1 cellular context compared by ENCODE assay signal in genomic region chr2:96265840-96266569, GRCh38.
TF ChIP-seq lines count a peak whose summit lies in the region.

TSS of gene CIAO1 (plus strand) at chr2:96266225. CDS start at chr2:96266351, 126 bp downstream.
TSS of gene TMEM127 (minus strand) at chr2:96265997. CDS start at chr2:96265381, 616 bp downstream.

TF ChIP-seq in HepG2, 621 proteins besides CTCF, POLR2A, EP300 and RAD21 (continued from another document and continues in another):
- peak; percentile 96 for TF ChIP-seq ZNF414 (CRISPR knock-in tag; IDR thresholded peaks at IDR 0.05)
- TF ChIP-seq ERF (CRISPR knock-in tag; IDR thresholded peaks at IDR 0.05), result peak; percentile 94
- TF ChIP-seq ZNF101 (CRISPR knock-in tag; IDR thresholded peaks at IDR 0.05; ENCODE audit: borderline replicate concordance, low read depth), result peak; percentile 92; the same call in 1 of the 2 replicates
- peak; percentile 92 for TF ChIP-seq KLF12 (CRISPR knock-in tag; IDR thresholded peaks at IDR 0.05; ENCODE audit: borderline replicate concordance)
- TF ChIP-seq KIAA2018 (CRISPR knock-in tag; IDR thresholded peaks at IDR 0.05; ENCODE audit: borderline replicate concordance), result peak; percentile 99
- TF ChIP-seq EED (CRISPR knock-in tag; IDR thresholded peaks at IDR 0.05), result 0 out of 2 replicates have a peak, but pooled peaks have one; percentile 51
- TF ChIP-seq RFXAP (CRISPR knock-in tag; IDR thresholded peaks at IDR 0.05; ENCODE audit: borderline replicate concordance), result peak; percentile 20; the same call in 1 of the 2 replicates
- no peak for TF ChIP-seq ATF6 (CRISPR knock-in tag; conservative IDR thresholded peaks at IDR 0.05)
- 0 out of 2 replicates have a peak, but pooled peaks have one; percentile 45 for TF ChIP-seq ZNF138 (CRISPR knock-in tag; IDR thresholded peaks at IDR 0.05; ENCODE audit: low read depth)
- no peak for TF ChIP-seq ZNF558 (CRISPR knock-in tag; IDR thresholded peaks at IDR 0.05; ENCODE audit: borderline replicate concordance)
- TF ChIP-seq LBX2 (CRISPR knock-in tag; IDR thresholded peaks at IDR 0.05; ENCODE audit: borderline replicate concordance), result peak; percentile 91
- TF ChIP-seq KMT2A (CRISPR knock-in tag; IDR thresholded peaks at IDR 0.05), result peak; percentile 88; the same call in 1 of the 2 replicates
- TF ChIP-seq YEATS4 (CRISPR knock-in tag; IDR thresholded peaks at IDR 0.05; ENCODE audit: borderline replicate concordance), result peak; percentile 98
- peak; percentile 88 for TF ChIP-seq ZBTB7A (CRISPR knock-in tag; IDR thresholded peaks at IDR 0.05)
- no peak; the same call in 1 of the 2 replicates for TF ChIP-seq ZNF839 (CRISPR knock-in tag; IDR thresholded peaks at IDR 0.05; ENCODE audit: borderline replicate concordance)
- no peak for TF ChIP-seq PTBP1 (IDR thresholded peaks at IDR 0.05; ENCODE audit: low read depth, low read length, poor library complexity, severe bottlenecking)
- TF ChIP-seq NKX3-1 (CRISPR knock-in tag; IDR thresholded peaks at IDR 0.05), result no peak; the same call in 1 of the 2 replicates
- peak; percentile 66; the same call in 1 of the 2 replicates for TF ChIP-seq PRMT3 (CRISPR knock-in tag; IDR thresholded peaks at IDR 0.05; ENCODE audit: borderline replicate concordance, low read depth)
- TF ChIP-seq HHEX (CRISPR knock-in tag; IDR thresholded peaks at IDR 0.05), result 0 out of 2 replicates have a peak, but pooled peaks have one; percentile 26
- TF ChIP-seq SOX6 (IDR thresholded peaks at IDR 0.05), result no peak
- peak; percentile 88 for TF ChIP-seq SOX6 (CRISPR knock-in tag; IDR thresholded peaks at IDR 0.05)
- TF ChIP-seq ZNF784 (CRISPR knock-in tag; IDR thresholded peaks at IDR 0.05; ENCODE audit: borderline replicate concordance), result peak; percentile 92
- TF ChIP-seq ZNF674 (CRISPR knock-in tag; IDR thresholded peaks at IDR 0.05; ENCODE audit: low read depth), result 0 out of 2 replicates have a peak, but pooled peaks have one; percentile 13
- peak; percentile 83 for TF ChIP-seq ZNF792 (CRISPR knock-in tag; IDR thresholded peaks at IDR 0.05)
- peak; percentile 82; the same call in 1 of the 2 replicates for TF ChIP-seq ZHX1 (CRISPR knock-in tag; IDR thresholded peaks at IDR 0.05; ENCODE audit: low read depth)
- TF ChIP-seq GATA4 (IDR thresholded peaks at IDR 0.05; ENCODE audit: borderline replicate concordance, low read depth), result no peak
- peak; percentile 31; the same call in 1 of the 2 replicates for TF ChIP-seq WIZ (CRISPR knock-in tag; IDR thresholded peaks at IDR 0.05)
- TF ChIP-seq ZNF296 (CRISPR knock-in tag; conservative IDR thresholded peaks at IDR 0.05), result no peak
- no peak; the same call in none of the 2 replicates for TF ChIP-seq ATF3 (CRISPR knock-in tag; IDR thresholded peaks at IDR 0.05)
- TF ChIP-seq RERE (CRISPR knock-in tag; IDR thresholded peaks at IDR 0.05; ENCODE audit: low read depth), result peak; percentile 54; the same call in 1 of the 2 replicates
- peak; percentile 80; the same call in 1 of the 2 replicates for TF ChIP-seq ZFP90 (CRISPR knock-in tag; IDR thresholded peaks at IDR 0.05; ENCODE audit: borderline replicate concordance)
- TF ChIP-seq CBFB (CRISPR knock-in tag; IDR thresholded peaks at IDR 0.05), result peak; percentile 89
- TF ChIP-seq MTA3 (CRISPR knock-in tag; IDR thresholded peaks at IDR 0.05), result no peak
- peak; percentile 56 for TF ChIP-seq RFXANK (CRISPR knock-in tag; IDR thresholded peaks at IDR 0.05)
- peak; percentile 71; the same call in 1 of the 2 replicates for TF ChIP-seq DNMT3B (CRISPR knock-in tag; conservative IDR thresholded peaks at IDR 0.05)
- peak; percentile 66; the same call in 1 of the 2 replicates for TF ChIP-seq NFYC (CRISPR knock-in tag; IDR thresholded peaks at IDR 0.05)
- TF ChIP-seq KLF6 (CRISPR knock-in tag; IDR thresholded peaks at IDR 0.05), result no peak
